In genomic region chr5:108220834-108221233, GRCh38 we compare ENCODE assay signal across 27 cellular contexts.
DNase-seq lines count a peak whose midpoint lies in the region; ATAC-seq, FAIRE-seq and TF ChIP-seq lines count a peak whose summit lies in the region.
"Had no signal": no experiment of that assay in that cellular context is flagged by ENCODE, and none has a peak within 500 bp of the region (broad histone marks: within the 10 kb centered on the region; RNA-seq: fewer than 3 reads in every experiment).

No MANE protein-coding gene starts in this region.

- no peaks in the 10 kb centered on the region for H4K20me1 ChIP-seq in K562 (replicated peaks; ENCODE audit: control insufficient read depth, insufficient read depth, low read length)
- H4K20me1 ChIP-seq: BLaER1 had no signal

- no peaks in the 10 kb centered on the region for H3K9me1 ChIP-seq in K562 (ENCODE audit: control insufficient read depth, insufficient read depth, low read length)

- in situ Hi-C loops in K562 (cut with MboI): no loop called here

- TF ChIP-seq RAD21 in K562 (CRISPR knock-in tag; conservative IDR thresholded peaks at IDR 0.05 in 1 of 2, IDR thresholded peaks at IDR 0.05 in 1 of 2): no peak

- no peaks in the 10 kb centered on the region for H3K27me3 ChIP-seq in cardiac muscle cell
- H3K27me3 ChIP-seq in right atrium auricular region: no peaks in the 10 kb centered on the region
- H3K27me3 ChIP-seq in right cardiac atrium (ENCODE audit: control insufficient read depth, insufficient read depth): no peaks in the 10 kb centered on the region
- H3K27me3 ChIP-seq in K562 (ENCODE audit: control insufficient read depth in 2 of 2, insufficient read depth in 2 of 2, low read length in 2 of 2): no peaks in the 10 kb centered on the region
- H3K27me3 ChIP-seq: BE2C, BLaER1 had no signal

- ATAC-seq in left ventricle myocardium superior: peak; percentile 51
- no peak for ATAC-seq in right cardiac atrium
- ATAC-seq in K562: no peak
- ATAC-seq in HG03025 (IDR thresholded peaks at IDR 0.05; ENCODE audit: low FRiP score, unreplicated experiment): no peak
- ATAC-seq: GM12878 had no signal

- CTCF ChIA-PET in K562 (lab: Yijun Ruan, JAX; ENCODE audit: low intra/inter-chr PET ratio): no interaction called here

- H2AFZ ChIP-seq in K562 (ENCODE audit: low read depth, low read length): no peak overlapping the region

- WGBS in right cardiac atrium: 48% methylated on average over 1 of the region's 1 CpG
- 0% methylated on average over 1 of the region's 1 CpG for WGBS in K562 (ENCODE audit: insufficient coverage, low coverage, missing lambda C conversion rate)

- no peaks in the 10 kb centered on the region for H3K79me2 ChIP-seq in K562 (ENCODE audit: control insufficient read depth, insufficient read depth, low read length)

- no peak for FAIRE-seq in K562 (lab: Jason Lieb, UNC)
- FAIRE-seq: A204.1, GM12878, GM12892, GM18507 had no signal

- TF ChIP-seq CTCF in cardiac muscle cell (IDR thresholded peaks at IDR 0.05; ENCODE audit: low read depth, low read length) (no peak), right atrium auricular region (IDR thresholded peaks at IDR 0.05) (no peak), K562 (IDR thresholded peaks at IDR 0.05 in 2 of 3, conservative IDR thresholded peaks at IDR 0.05 in 1 of 3; ENCODE audit: insufficient read depth in 2 of 3, low read depth in 1 of 3, low read length in 3 of 3) (no peak)

- intact Hi-C loops in left ventricle myocardium superior (cut with micrococcal nuclease) (no loop called here), right cardiac atrium (cut with DNase I) (no loop called here), K562 (cut with micrococcal nuclease) (no loop called here)

- no peak for TF ChIP-seq EP300 in K562 (IDR thresholded peaks at IDR 0.05; ENCODE audit: low read length)

- H3K27ac ChIP-seq in cardiac muscle cell (peak overlapping the region; percentile 86), right atrium auricular region (no peak overlapping the region), right cardiac atrium (ENCODE audit: low read length) (no peak overlapping the region), K562 (ENCODE audit: extremely low read depth, low read depth, low read length) (no peak overlapping the region)
- H3K27ac ChIP-seq: BLaER1 had no signal

- no TSS peak for BruUV-seq in K562 (replicated peaks; lab: Mats Ljungman, UMichigan)

- H3K9ac ChIP-seq in K562 (ENCODE audit: insufficient read depth in 1 of 2, low read depth in 2 of 2, low read length in 2 of 2): no peak overlapping the region
- H3K9ac ChIP-seq: BLaER1 had no signal

- H3K4me1 ChIP-seq in cardiac muscle cell (ENCODE audit: low read depth): peaks cover 21% of the 10 kb centered on the region
- no peaks in the 10 kb centered on the region for H3K4me1 ChIP-seq in right atrium auricular region
- H3K4me1 ChIP-seq in right cardiac atrium (ENCODE audit: control insufficient read depth, insufficient read depth, low read length): no peaks in the 10 kb centered on the region
- H3K4me1 ChIP-seq in K562 (replicated peaks in 1 of 2; ENCODE audit: control insufficient read depth in 2 of 2, insufficient read depth in 2 of 2, low read length in 2 of 2): no peaks in the 10 kb centered on the region
- H3K4me1 ChIP-seq: BE2C, BLaER1 had no signal

- POLR2A ChIA-PET in K562 (lab: Yijun Ruan, JAX): no interaction called here

- TF ChIP-seq POLR2A in K562 (conservative IDR thresholded peaks at IDR 0.05): no peak

- no peaks in the 10 kb centered on the region for H3K9me3 ChIP-seq in cardiac muscle cell (ENCODE audit: low read depth)
- H3K9me3 ChIP-seq in right atrium auricular region: no peaks in the 10 kb centered on the region
- H3K9me3 ChIP-seq in right cardiac atrium (ENCODE audit: control insufficient read depth, low read length): no peaks in the 10 kb centered on the region
- H3K9me3 ChIP-seq in K562 (replicated peaks; ENCODE audit: control insufficient read depth, insufficient read depth, low read depth, low read length): no peaks in the 10 kb centered on the region
- H3K9me3 ChIP-seq: BE2C, BLaER1 had no signal

- H3K4me3 ChIP-seq in cardiac muscle cell (no peak overlapping the region), right atrium auricular region (no peak overlapping the region), right cardiac atrium (ENCODE audit: low read length) (no peak overlapping the region), K562 (no peak overlapping the region)
- H3K4me3 ChIP-seq: BLaER1, GM12878 had no signal

- DNase-seq in cardiac muscle cell (ENCODE audit: low read depth in 1 of 2, low spot score in 1 of 2) (no peak), right atrium auricular region (ENCODE audit: low spot score) (no peak), left ventricle myocardium superior (no peak), right cardiac atrium (no peak), K562 (ENCODE audit: extremely low read depth in 1 of 4, low spot score in 3 of 4) (no peak)
- no peak for DNase-seq in activated CD4-positive, alpha-beta T cell treated with anti-CD3 and anti-CD28 coated beads, Interleukin-2, amount 50 U/mL, for 4 hours
- DNase-seq: 8988T; ACHN; BE2C; C1 segment of cervical spinal cord; CD4-positive, alpha-beta memory T cell; CD4-positive, CD25-positive, alpha-beta regulatory T cell; CD8-positive, alpha-beta memory T cell; COR-L47; DMS 273 treated with DMSO at 0.1 percent for 48 hours; DMS153; DMS53; DMS79; DND-41; EL; GDM1 had no signal

- H3K36me3 ChIP-seq in cardiac muscle cell (no peaks in the 10 kb centered on the region), right atrium auricular region (no peaks in the 10 kb centered on the region), K562 (ENCODE audit: control insufficient read depth, insufficient read depth, low read length) (no peaks in the 10 kb centered on the region)
- H3K36me3 ChIP-seq: BE2C, BLaER1 had no signal

- no peak overlapping the region for H3K4me2 ChIP-seq in K562 (ENCODE audit: insufficient read depth, low read length)
- H3K4me2 ChIP-seq: BLaER1 had no signal

TF ChIP-seq in K562, 482 proteins besides CTCF, POLR2A, EP300 and RAD21:
- TF ChIP-seq ZNF384 (IDR thresholded peaks at IDR 0.05; ENCODE audit: low read depth, low read length): no peak
- peak; percentile 88 for TF ChIP-seq MEF2D (tag; conservative IDR thresholded peaks at IDR 0.05; ENCODE audit: low read depth)
- TF ChIP-seq PTBP1 (IDR thresholded peaks at IDR 0.05; ENCODE audit: low read depth, low read length): no peak
